In the genomic region with DNA sequence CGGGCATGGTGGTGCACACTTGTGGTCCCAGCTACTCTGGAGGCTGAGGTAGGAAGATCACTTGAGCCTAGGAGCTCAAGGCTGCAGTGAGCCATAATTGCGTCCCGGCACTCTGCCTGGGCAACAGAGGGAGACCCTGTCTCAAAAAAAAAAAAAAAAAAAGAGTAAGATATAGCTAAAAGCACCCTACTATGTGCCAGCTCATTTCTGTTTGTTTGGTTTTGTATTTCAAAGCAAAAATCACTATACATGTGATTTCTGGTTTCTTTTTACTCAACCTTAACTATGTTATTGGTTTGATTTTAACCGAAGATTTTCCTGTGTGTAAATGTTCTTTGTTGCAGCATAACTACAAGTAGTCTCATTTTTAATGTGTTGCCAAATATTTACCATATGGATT, we compare ENCODE assay signal across 24 cellular contexts.
DNase-seq lines count a peak whose midpoint lies in the region; ATAC-seq, FAIRE-seq and TF ChIP-seq lines count a peak whose summit lies in the region.
"Had no signal": no experiment of that assay in that cellular context is flagged by ENCODE, and none has a peak within 500 bp of the region (broad histone marks: within the 10 kb centered on the region; RNA-seq: fewer than 3 reads in every experiment).

No MANE protein-coding gene starts in this region.

- no peak overlapping the region for H2AFZ ChIP-seq in HepG2 (ENCODE audit: low read length)
- H2AFZ ChIP-seq in IMR-90 (replicated peaks; ENCODE audit: low read length, poor library complexity): no peak overlapping the region
- H2AFZ ChIP-seq: GM23338 had no signal

- no peak for ATAC-seq in HepG2
- ATAC-seq in right lobe of liver: no peak
- ATAC-seq in IMR-90 (ENCODE audit: low read depth): no peak
- ATAC-seq: A549, GM23338, HCT116 had no signal

- H3K27me3 Mint-ChIP-seq in immature natural killer cell (ENCODE audit: low read depth in 3 of 3): peaks cover 0 to 17% (median 6%) of the 10 kb centered on the region in 3 donors
- H3K27me3 Mint-ChIP-seq: CD4-positive, alpha-beta T cell; CD8-positive, alpha-beta memory T cell had no signal

- peaks cover 13 to 52% of the 10 kb centered on the region in 2 donors for H3K4me1 Mint-ChIP-seq in immature natural killer cell
- H3K4me1 Mint-ChIP-seq: CD8-positive, alpha-beta memory T cell; GM23338; H9 had no signal

- POLR2A ChIA-PET in HepG2 (lab: Yijun Ruan, JAX) (no interaction called here), IMR-90 (lab: Charles Lee; ENCODE audit: unreplicated experiment) (no interaction called here)

- H3K9me3 ChIP-seq in HepG2 (ENCODE audit: low read length): no peaks in the 10 kb centered on the region
- no peaks in the 10 kb centered on the region for H3K9me3 ChIP-seq in right lobe of liver
- H3K9me3 ChIP-seq in IMR-90 (ENCODE audit: control insufficient read depth, insufficient read depth, low read length): no peaks in the 10 kb centered on the region
- H3K9me3 ChIP-seq: A549; BE2C; BLaER1 treated with 17β-estradiol and CSF1 and Interleukin-3, amounts not matched to agents 10 nM and 100 nM had no signal

- H2AK9ac ChIP-seq in IMR-90 (replicated peaks; ENCODE audit: low read depth, low read length, poor library complexity): no peak overlapping the region

- H4K20me1 ChIP-seq in HepG2 (ENCODE audit: insufficient read depth, low read length) (no peaks in the 10 kb centered on the region), IMR-90 (ENCODE audit: insufficient read depth, low read length) (no peaks in the 10 kb centered on the region)

- no peaks in the 10 kb centered on the region for H3K9me3 Mint-ChIP-seq in immature natural killer cell
- H3K9me3 Mint-ChIP-seq: CD14-positive monocyte; CD4-positive, alpha-beta T cell; CD8-positive, alpha-beta memory T cell; GM23338; H9 had no signal

- H3K4me2 ChIP-seq in HepG2 (ENCODE audit: low read depth, low read length) (no peak overlapping the region), IMR-90 (ENCODE audit: low read depth, low read length) (no peak overlapping the region)
- H3K4me2 ChIP-seq: A549; BLaER1 treated with 17β-estradiol and CSF1 and Interleukin-3, amounts not matched to agents 10 nM and 100 nM; GM23338 had no signal

- H3K36me3 Mint-ChIP-seq in immature natural killer cell: peaks cover 8 to 31% (median 10%) of the 10 kb centered on the region in 3 donors

- 0 out of 2 replicates have a peak overlapping the region, but pooled peaks have one; percentile 35 for H4K5ac ChIP-seq in IMR-90 (ENCODE audit: low read depth, low read length)

- FAIRE-seq in HepG2 (lab: Jason Lieb, UNC): no peak
- FAIRE-seq: A549, GM12891, GM18507 had no signal

- H3K4me3 ChIP-seq in HepG2 (replicated peaks in 1 of 3; ENCODE audit: insufficient read depth in 1 of 3, low read depth in 2 of 3, low read length in 3 of 3) (no peak overlapping the region), right lobe of liver (no peak overlapping the region), IMR-90 (ENCODE audit: insufficient read depth, low read depth, low read length) (no peak overlapping the region)
- H3K4me3 ChIP-seq: A549; BLaER1 treated with 17β-estradiol and CSF1 and Interleukin-3, amounts not matched to agents 10 nM and 100 nM; GM23338 had no signal

- no peak for DNase-seq in HepG2 (ENCODE audit: low spot score)
- no peak for DNase-seq in right lobe of liver
- DNase-seq in IMR-90: no peak
- no peak for DNase-seq in immature natural killer cell
- DNase-seq in activated gamma-delta T cell treated with Interleukin-2 at 50 U/mL for 16 hours: no peak
- no peak for DNase-seq in NCI-H1694 treated with DMSO at 0.1 percent for 48 hours (lab: John Stamatoyannopoulos, UW)
- DNase-seq: 8988T; ACHN; AML-193; BE2C; Calu3; CD4-positive, alpha-beta T cell; CD8-positive, alpha-beta memory T cell; DMS53; DMS79 treated with DMSO at 0.1 percent for 48 hours; GF-D8; H9 had no signal

- no peak overlapping the region for H2BK15ac ChIP-seq in IMR-90 (ENCODE audit: low read depth, low read length)

- H3K9ac ChIP-seq in HepG2 (ENCODE audit: insufficient read depth, low read depth, low read length) (no peak overlapping the region), IMR-90 (ENCODE audit: low read depth, low read length) (no peak overlapping the region)
- H3K9ac ChIP-seq: BLaER1 treated with 17β-estradiol and CSF1 and Interleukin-3, amounts not matched to agents 10 nM and 100 nM had no signal

- CTCF ChIA-PET in HepG2 (lab: Yijun Ruan, JAX; ENCODE audit: low intra/inter-chr PET ratio, low total read pairs): no interaction called here
- CTCF ChIA-PET in IMR-90 (lab: Yijun Ruan, JAX): interaction anchor here (0.7 kb wide), 1 partner anchor 264 kb away, joined by 3 read pairs; no protein-coding TSS in a partner anchor

- H2BK5ac ChIP-seq in IMR-90 (ENCODE audit: low read depth, low read length, poor library complexity, severe bottlenecking): no peak overlapping the region

- H3K4me1 ChIP-seq in HepG2 (ENCODE audit: insufficient read depth, low read length) (peaks cover 9% of the 10 kb centered on the region; the same call in 1 of the 2 replicates), right lobe of liver (no peaks in the 10 kb centered on the region), IMR-90 (ENCODE audit: control insufficient read depth, insufficient read depth, low read length) (peaks cover 3% of the 10 kb centered on the region; the same call in 1 of the 2 replicates)
- H3K4me1 ChIP-seq: BE2C; BLaER1 treated with 17β-estradiol and CSF1 and Interleukin-3, amounts not matched to agents 10 nM and 100 nM had no signal

- H4K91ac ChIP-seq in IMR-90 (ENCODE audit: insufficient read depth, low read depth, low read length): no peak overlapping the region

- no peak overlapping the region for H3K27ac ChIP-seq in HepG2 (ENCODE audit: extremely low read length, insufficient read depth, low read length)
- no peak overlapping the region for H3K27ac ChIP-seq in right lobe of liver
- H3K27ac ChIP-seq in IMR-90 (ENCODE audit: insufficient read depth, low read length): no peak overlapping the region
- H3K27ac ChIP-seq: A549; BLaER1 treated with 17β-estradiol and CSF1 and Interleukin-3, amounts not matched to agents 10 nM and 100 nM had no signal

- no peak overlapping the region for H2BK120ac ChIP-seq in IMR-90 (ENCODE audit: low read depth, low read length)

- no peak overlapping the region for H3K4me3 Mint-ChIP-seq in immature natural killer cell
- H3K4me3 Mint-ChIP-seq: CD14-positive monocyte; CD4-positive, alpha-beta T cell; CD8-positive, alpha-beta memory T cell; GM23338; H9 had no signal

- no peaks in the 10 kb centered on the region; the same call in none of the 2 replicates for H3K9me1 ChIP-seq in IMR-90 (ENCODE audit: insufficient read depth, low read length)

- no peak overlapping the region for H4K8ac ChIP-seq in IMR-90 (ENCODE audit: low read depth in 2 of 2, low read length in 2 of 2)

- no peak overlapping the region for H3K14ac ChIP-seq in IMR-90 (replicated peaks; ENCODE audit: low read depth, low read length)

- dilution Hi-C loops in IMR-90 (cut with HindIII; ENCODE audit: low sequenced_read_pairs, unreplicated experiment): no loop called here

- peaks cover 11 to 66% of the 10 kb centered on the region in 2 experiments for H3K79me1 ChIP-seq in IMR-90 (ENCODE audit: low read depth in 1 of 2, low read length in 2 of 2)

- TF ChIP-seq POLR2A in HepG2 (IDR thresholded peaks at IDR 0.05; ENCODE audit: insufficient read depth in 1 of 2, low read depth in 2 of 2, low read length in 2 of 2) (no peak), right lobe of liver (IDR thresholded peaks at IDR 0.05) (no peak), IMR-90 (IDR thresholded peaks at IDR 0.05; ENCODE audit: low read depth, low read length) (no peak)

- WGBS in HepG2 (ENCODE audit: low lambda C conversion rate): 96% methylated on average over 4 of the region's 4 CpGs
- whole genome bisulfite sequencing in right lobe of liver (ENCODE audit: insufficient coverage, low coverage, low lambda C conversion rate, missing lambda C conversion rate): 98% methylated on average over 4 of the region's 4 CpGs
- WGBS in IMR-90 (ENCODE audit: extremely low coverage in 2 of 2, insufficient read length in 1 of 2), 2 experiments: no CpG with 5 or more reads among the region's 4 CpGs

- peak overlapping the region in 5 of 6 donors; percentile 6 to 68 (median 17) for H3K27ac Mint-ChIP-seq in immature natural killer cell
- H3K27ac Mint-ChIP-seq: CD4-positive, alpha-beta T cell; GM23338 had no signal

- H3K18ac ChIP-seq in IMR-90 (ENCODE audit: low read depth, low read length): no peak overlapping the region

- TF ChIP-seq RAD21 in HepG2 (CRISPR knock-in tag; IDR thresholded peaks at IDR 0.05) (no peak), IMR-90 (IDR thresholded peaks at IDR 0.05; ENCODE audit: low read length) (no peak)

- H3K27me3 ChIP-seq in HepG2 (ENCODE audit: control insufficient read depth in 1 of 2, insufficient read depth in 2 of 2, low read length in 2 of 2) (no peaks in the 10 kb centered on the region), right lobe of liver (no peaks in the 10 kb centered on the region), IMR-90 (ENCODE audit: control insufficient read depth, insufficient read depth, low read length) (no peaks in the 10 kb centered on the region)
- H3K27me3 ChIP-seq: BE2C; BLaER1 treated with 17β-estradiol and CSF1 and Interleukin-3, amounts not matched to agents 10 nM and 100 nM had no signal

- H3K56ac ChIP-seq in IMR-90 (ENCODE audit: extremely low read depth, insufficient read depth, low read length): no peak overlapping the region

- H3K79me2 ChIP-seq in HepG2 (ENCODE audit: insufficient read depth, low read length): no peaks in the 10 kb centered on the region

- no peak overlapping the region for H2BK20ac ChIP-seq in IMR-90 (ENCODE audit: low read depth, low read length)

- TF ChIP-seq CTCF in HepG2 (CRISPR knock-in tag; IDR thresholded peaks at IDR 0.05): no peak
- no peak for TF ChIP-seq CTCF in right lobe of liver (IDR thresholded peaks at IDR 0.05)
- no peak for TF ChIP-seq CTCF in IMR-90 (conservative IDR thresholded peaks at IDR 0.05; ENCODE audit: low read depth, low read length)

- no peak overlapping the region for H3K4ac ChIP-seq in IMR-90 (ENCODE audit: low read depth, low read length)

- no peak overlapping the region for H3K23ac ChIP-seq in IMR-90 (ENCODE audit: low read depth, low read length)

- BruUV-seq in HepG2 (replicated peaks; lab: Mats Ljungman, UMichigan) (no TSS peak), IMR-90 (replicated peaks; lab: Mats Ljungman, UMichigan) (no TSS peak)

- H3K36me3 ChIP-seq in HepG2 (replicated peaks in 1 of 2; ENCODE audit: control insufficient read depth in 1 of 2, insufficient read depth in 2 of 2, low read length in 2 of 2) (peaks cover 10 to 41% of the 10 kb centered on the region in 2 experiments; a peak in 4 of 5 replicates), right lobe of liver (peaks cover 0 to 17% (median 5%) of the 10 kb centered on the region in 4 donors), IMR-90 (ENCODE audit: control insufficient read depth, insufficient read depth, low read length) (peaks cover 35% of the 10 kb centered on the region)

- TF ChIP-seq EP300 in HepG2 (IDR thresholded peaks at IDR 0.05; ENCODE audit: low read depth in 2 of 2, low read length in 2 of 2) (no peak), HepG2 (CRISPR knock-in tag; IDR thresholded peaks at IDR 0.05; ENCODE audit: borderline replicate concordance) (no peak)

- no peak overlapping the region for H2AK5ac ChIP-seq in IMR-90 (ENCODE audit: low read depth, low read length)

- in situ Hi-C loops in HepG2 (cut with HindIII; ENCODE audit: extremely low pct_ligation_motif_present, low pct_unique_long_range_greater_than_20kb) (no loop called here), IMR-90 (cut with MboI; ENCODE audit: low sequenced_read_pairs) (no loop called here)

- intact Hi-C loops in HepG2 (cut with micrococcal nuclease; ENCODE audit: unreplicated experiment) (no loop called here), right lobe of liver (cut with DNase I) (no loop called here), IMR-90 (cut with micrococcal nuclease) (no loop called here)
